ENCODE assay signal across 1 cellular context in the genomic region with DNA sequence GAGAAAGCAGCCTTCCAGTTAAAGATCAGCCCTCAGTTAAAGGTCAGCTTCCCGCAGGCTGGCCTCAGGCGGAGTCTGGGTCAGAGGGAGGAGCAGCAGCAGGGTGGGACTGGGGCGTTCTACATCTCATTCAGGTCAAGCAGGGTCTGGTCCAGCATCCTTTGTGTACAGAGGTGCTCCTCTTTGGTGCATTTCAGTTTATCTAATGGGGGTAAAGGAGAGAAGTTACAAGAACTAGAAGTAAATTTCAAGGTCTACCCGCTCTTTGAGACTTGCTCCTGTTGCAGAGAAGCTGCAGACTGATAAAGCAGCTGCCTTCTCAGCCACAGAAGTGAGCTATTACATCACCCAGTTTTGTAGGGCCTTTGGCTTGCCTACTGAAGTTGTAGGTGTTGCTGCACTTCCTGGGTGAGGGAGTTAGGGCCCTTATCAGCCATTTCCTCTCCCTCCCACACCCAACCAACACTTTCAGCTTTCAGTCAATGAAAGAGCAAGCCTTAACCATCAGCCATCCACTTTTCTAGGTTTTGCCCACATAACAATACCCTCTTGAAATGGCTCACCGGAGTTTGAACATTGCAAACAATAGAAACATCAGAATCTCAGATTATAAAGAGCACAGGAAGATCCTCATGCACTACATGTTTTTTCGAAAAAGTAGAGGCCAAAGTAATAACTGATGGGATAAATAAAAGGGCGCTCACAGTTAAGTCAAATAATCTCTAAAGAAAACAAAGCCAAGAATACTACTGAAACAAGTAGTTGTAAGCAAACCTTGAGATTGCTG.
TF ChIP-seq lines count a peak whose summit lies in the region.

No MANE protein-coding gene starts in this region.

TF ChIP-seq in K562, 482 proteins besides CTCF, POLR2A, EP300 and RAD21 (continues in another document):
- no peak for TF ChIP-seq GABPB2 (CRISPR knock-in tag; conservative IDR thresholded peaks at IDR 0.05)
- no peak for TF ChIP-seq NCOA2 (IDR thresholded peaks at IDR 0.05; ENCODE audit: partially characterized antibody in 2 of 2)
- no peak for TF ChIP-seq PBX2 (CRISPR knock-in tag; IDR thresholded peaks at IDR 0.05; ENCODE audit: low read depth)
- 0 out of 2 replicates have a peak, but pooled peaks have one; percentile 28 for TF ChIP-seq PBX2 (tag; conservative IDR thresholded peaks at IDR 0.05; ENCODE audit: low read depth)
- TF ChIP-seq CHD1 (IDR thresholded peaks at IDR 0.05; ENCODE audit: low read length) = peak; percentile 6
- TF ChIP-seq IRF2 (CRISPR knock-in tag; IDR thresholded peaks at IDR 0.05) = no peak
- TF ChIP-seq KLF10 (CRISPR knock-in tag; IDR thresholded peaks at IDR 0.05) = no peak
- TF ChIP-seq TCF3 (CRISPR knock-in tag; IDR thresholded peaks at IDR 0.05) = peak; percentile 78
- no peak for TF ChIP-seq FOS (IDR thresholded peaks at IDR 0.05; ENCODE audit: extremely low read depth, insufficient read length)
- TF ChIP-seq ZNF280A (IDR thresholded peaks at IDR 0.05; ENCODE audit: low read depth, partially characterized antibody) = no peak
- no peak for TF ChIP-seq WHSC1 (IDR thresholded peaks at IDR 0.05; ENCODE audit: low read length)
- 0 out of 2 replicates have a peak, but pooled peaks have one; percentile 65 for TF ChIP-seq BACH1 (tag; IDR thresholded peaks at IDR 0.05)
- TF ChIP-seq, protein P1, sequence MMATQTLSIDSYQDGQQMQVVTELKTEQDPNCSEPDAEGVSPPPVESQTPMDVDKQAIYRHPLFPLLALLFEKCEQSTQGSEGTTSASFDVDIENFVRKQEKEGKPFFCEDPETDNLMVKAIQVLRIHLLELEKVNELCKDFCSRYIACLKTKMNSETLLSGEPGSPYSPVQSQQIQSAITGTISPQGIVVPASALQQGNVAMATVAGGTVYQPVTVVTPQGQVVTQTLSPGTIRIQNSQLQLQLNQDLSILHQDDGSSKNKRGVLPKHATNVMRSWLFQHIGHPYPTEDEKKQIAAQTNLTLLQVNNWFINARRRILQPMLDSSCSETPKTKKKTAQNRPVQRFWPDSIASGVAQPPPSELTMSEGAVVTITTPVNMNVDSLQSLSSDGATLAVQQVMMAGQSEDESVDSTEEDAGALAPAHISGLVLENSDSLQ (IDR thresholded peaks at IDR 0.05) = peak; percentile 81
- no peak for TF ChIP-seq STAT5B (CRISPR knock-in tag; IDR thresholded peaks at IDR 0.05)
- peak in 1 of 2 experiments; percentile 88; a peak in 2 of 4 replicates for TF ChIP-seq TBL1XR1 (IDR thresholded peaks at IDR 0.05; ENCODE audit: low read length in 2 of 2)
- no peak for TF ChIP-seq HMGN3 (IDR thresholded peaks at IDR 0.05; ENCODE audit: borderline replicate concordance, extremely low read depth, insufficient read length, low read depth, low read length)
- no peak for TF ChIP-seq HINFP (tag; conservative IDR thresholded peaks at IDR 0.05; ENCODE audit: low read depth)
- no peak for TF ChIP-seq NFYB (IDR thresholded peaks at IDR 0.05; ENCODE audit: extremely low read depth, insufficient read length)
- TF ChIP-seq BRD9 (IDR thresholded peaks at IDR 0.05; ENCODE audit: low read depth, partially characterized antibody) = peak; percentile 38
- no peak for TF ChIP-seq CCAR2 (IDR thresholded peaks at IDR 0.05; ENCODE audit: low read depth, low read length)
- no peak for TF ChIP-seq HMG20B (CRISPR knock-in tag; IDR thresholded peaks at IDR 0.05)
- TF ChIP-seq RAD51 (IDR thresholded peaks at IDR 0.05; ENCODE audit: borderline replicate concordance, low read depth) = peak; percentile 7; the same call in 1 of the 2 replicates
- no peak for TF ChIP-seq IRF1 (CRISPR knock-in tag; IDR thresholded peaks at IDR 0.05; ENCODE audit: borderline replicate concordance)
- no peak for TF ChIP-seq ZNF311 (CRISPR knock-in tag; IDR thresholded peaks at IDR 0.05)
- TF ChIP-seq, protein P2, sequence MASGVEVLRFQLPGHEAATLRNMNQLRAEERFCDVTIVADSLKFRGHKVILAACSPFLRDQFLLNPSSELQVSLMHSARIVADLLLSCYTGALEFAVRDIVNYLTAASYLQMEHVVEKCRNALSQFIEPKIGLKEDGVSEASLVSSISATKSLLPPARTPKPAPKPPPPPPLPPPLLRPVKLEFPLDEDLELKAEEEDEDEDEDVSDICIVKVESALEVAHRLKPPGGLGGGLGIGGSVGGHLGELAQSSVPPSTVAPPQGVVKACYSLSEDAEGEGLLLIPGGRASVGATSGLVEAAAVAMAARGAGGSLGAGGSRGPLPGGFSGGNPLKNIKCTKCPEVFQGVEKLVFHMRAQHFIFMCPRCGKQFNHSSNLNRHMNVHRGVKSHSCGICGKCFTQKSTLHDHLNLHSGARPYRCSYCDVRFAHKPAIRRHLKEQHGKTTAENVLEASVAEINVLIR (CRISPR knock-in tag; IDR thresholded peaks at IDR 0.05) = no peak
- no peak for TF ChIP-seq CREB3L1 (IDR thresholded peaks at IDR 0.05; ENCODE audit: borderline replicate concordance, low read depth)
- TF ChIP-seq NR2C1 (IDR thresholded peaks at IDR 0.05) = peak; percentile 65; the same call in 1 of the 2 replicates
- TF ChIP-seq NR2C1 (tag; IDR thresholded peaks at IDR 0.05) = peak; percentile 75
- 0 out of 2 replicates have a peak, but pooled peaks have one; percentile 26 for TF ChIP-seq CREB1 (IDR thresholded peaks at IDR 0.05)
- TF ChIP-seq CREB1 (CRISPR knock-in tag; IDR thresholded peaks at IDR 0.05) = peak; percentile 49; the same call in 1 of the 2 replicates
- no peak for TF ChIP-seq XRCC5 (IDR thresholded peaks at IDR 0.05; ENCODE audit: low read depth, low read length)
- peak; percentile 86 for TF ChIP-seq TFAP4 (CRISPR knock-in tag; IDR thresholded peaks at IDR 0.05; ENCODE audit: borderline replicate concordance)
- no peak for TF ChIP-seq FOXK1 (CRISPR knock-in tag; IDR thresholded peaks at IDR 0.05; ENCODE audit: borderline replicate concordance)
- peak; percentile 64; the same call in 1 of the 2 replicates for TF ChIP-seq MYNN (IDR thresholded peaks at IDR 0.05)
- no peak for TF ChIP-seq MYNN (CRISPR knock-in tag; IDR thresholded peaks at IDR 0.05)
- TF ChIP-seq FOXA3 (CRISPR knock-in tag; conservative IDR thresholded peaks at IDR 0.05 in 1 of 2, IDR thresholded peaks at IDR 0.05 in 1 of 2) = peak; percentile 26 to 80; a peak in 2 of 4 replicates
- TF ChIP-seq, protein P3, sequence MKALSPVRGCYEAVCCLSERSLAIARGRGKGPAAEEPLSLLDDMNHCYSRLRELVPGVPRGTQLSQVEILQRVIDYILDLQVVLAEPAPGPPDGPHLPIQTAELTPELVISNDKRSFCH (CRISPR knock-in tag; IDR thresholded peaks at IDR 0.05) = no peak
- TF ChIP-seq, protein P3 (tag; IDR thresholded peaks at IDR 0.05) = peak; percentile 99
- peak; percentile 96 for TF ChIP-seq CTBP1 (IDR thresholded peaks at IDR 0.05; ENCODE audit: borderline replicate concordance)
- peak in 1 of 2 experiments; percentile 71; a peak in 2 of 4 replicates for TF ChIP-seq MAZ (CRISPR knock-in tag; conservative IDR thresholded peaks at IDR 0.05 in 1 of 2, IDR thresholded peaks at IDR 0.05 in 1 of 2)
- peak; percentile 28; the same call in 1 of the 2 replicates for TF ChIP-seq L3MBTL2 (IDR thresholded peaks at IDR 0.05)
- TF ChIP-seq, protein P4, sequence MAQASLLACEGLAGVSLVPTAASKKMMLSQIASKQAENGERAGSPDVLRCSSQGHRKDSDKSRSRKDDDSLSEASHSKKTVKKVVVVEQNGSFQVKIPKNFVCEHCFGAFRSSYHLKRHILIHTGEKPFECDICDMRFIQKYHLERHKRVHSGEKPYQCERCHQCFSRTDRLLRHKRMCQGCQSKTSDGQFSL (CRISPR knock-in tag; IDR thresholded peaks at IDR 0.05) = no peak
- TF ChIP-seq, protein P4 (tag; IDR thresholded peaks at IDR 0.05) = no peak
- TF ChIP-seq, protein P5, sequence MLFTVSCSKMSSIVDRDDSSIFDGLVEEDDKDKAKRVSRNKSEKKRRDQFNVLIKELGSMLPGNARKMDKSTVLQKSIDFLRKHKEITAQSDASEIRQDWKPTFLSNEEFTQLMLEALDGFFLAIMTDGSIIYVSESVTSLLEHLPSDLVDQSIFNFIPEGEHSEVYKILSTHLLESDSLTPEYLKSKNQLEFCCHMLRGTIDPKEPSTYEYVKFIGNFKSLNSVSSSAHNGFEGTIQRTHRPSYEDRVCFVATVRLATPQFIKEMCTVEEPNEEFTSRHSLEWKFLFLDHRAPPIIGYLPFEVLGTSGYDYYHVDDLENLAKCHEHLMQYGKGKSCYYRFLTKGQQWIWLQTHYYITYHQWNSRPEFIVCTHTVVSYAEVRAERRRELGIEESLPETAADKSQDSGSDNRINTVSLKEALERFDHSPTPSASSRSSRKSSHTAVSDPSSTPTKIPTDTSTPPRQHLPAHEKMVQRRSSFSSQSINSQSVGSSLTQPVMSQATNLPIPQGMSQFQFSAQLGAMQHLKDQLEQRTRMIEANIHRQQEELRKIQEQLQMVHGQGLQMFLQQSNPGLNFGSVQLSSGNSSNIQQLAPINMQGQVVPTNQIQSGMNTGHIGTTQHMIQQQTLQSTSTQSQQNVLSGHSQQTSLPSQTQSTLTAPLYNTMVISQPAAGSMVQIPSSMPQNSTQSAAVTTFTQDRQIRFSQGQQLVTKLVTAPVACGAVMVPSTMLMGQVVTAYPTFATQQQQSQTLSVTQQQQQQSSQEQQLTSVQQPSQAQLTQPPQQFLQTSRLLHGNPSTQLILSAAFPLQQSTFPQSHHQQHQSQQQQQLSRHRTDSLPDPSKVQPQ (CRISPR knock-in tag; IDR thresholded peaks at IDR 0.05; ENCODE audit: borderline replicate concordance) = no peak
- TF ChIP-seq PTBP1 (IDR thresholded peaks at IDR 0.05; ENCODE audit: low read depth, low read length) = no peak
- no peak for TF ChIP-seq BCL6 (CRISPR knock-in tag; IDR thresholded peaks at IDR 0.05)
- no peak for TF ChIP-seq ZNF133 (CRISPR knock-in tag; IDR thresholded peaks at IDR 0.05)
- TF ChIP-seq ELF1 (tag; IDR thresholded peaks at IDR 0.05) = peak; percentile 90
- no peak for TF ChIP-seq PTTG1 (tag; IDR thresholded peaks at IDR 0.05; ENCODE audit: low read depth)
